Comparison of ENCODE assay signal across 1 cellular context in the genomic region with DNA sequence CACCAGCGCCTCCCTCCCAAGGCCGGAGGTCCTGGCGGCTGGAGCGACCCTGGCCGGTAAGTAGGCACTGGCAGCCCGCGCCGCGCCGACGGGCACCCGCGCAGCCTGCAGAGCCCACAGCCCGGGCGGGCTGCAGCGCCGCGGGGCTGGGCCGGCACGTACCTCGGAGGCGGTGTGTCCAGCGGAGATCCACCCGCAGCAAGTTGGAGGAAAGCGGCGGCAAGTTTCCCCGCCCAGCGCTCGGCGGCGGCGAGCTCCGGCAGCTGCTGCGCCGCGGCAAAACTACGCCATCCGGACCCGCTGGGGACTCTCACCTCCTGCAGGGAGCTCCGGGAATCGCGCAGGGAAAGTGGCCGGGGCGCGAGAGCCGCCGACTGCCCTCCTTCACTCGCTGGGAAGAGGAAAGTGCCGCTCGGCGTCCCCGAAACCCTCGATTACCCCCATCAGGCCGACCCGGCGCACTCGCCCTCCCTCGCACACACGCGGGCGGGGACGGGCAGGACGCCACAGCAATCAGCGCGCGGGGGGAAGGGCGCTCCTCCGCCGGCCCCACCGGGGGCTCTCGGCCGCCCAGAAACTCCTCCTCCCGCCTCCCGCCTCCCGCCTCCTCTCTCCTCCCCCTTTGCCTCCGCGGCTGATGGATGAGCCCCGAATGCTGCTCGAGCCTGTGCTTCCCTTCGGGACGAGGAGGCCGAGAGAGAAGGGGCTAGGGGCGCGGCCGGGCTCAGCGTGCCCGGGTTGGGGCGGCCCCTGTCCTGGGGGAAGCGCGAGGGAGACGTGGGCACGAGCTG.
TF ChIP-seq lines count a peak whose summit lies in the region.

A gene (minus strand): TSS at position 436 of the 791 bp plus-strand sequence. CDS start 24,620 bp downstream, outside the sequence.

TF ChIP-seq in H1, 55 proteins besides CTCF, POLR2A, EP300 and RAD21 (continued from another document):
- 0 out of 4 replicates have a peak, but pooled peaks have one; percentile 9 to 28 for TF ChIP-seq HDAC2 (IDR thresholded peaks at IDR 0.05; ENCODE audit: borderline replicate concordance in 1 of 2, low read depth in 2 of 2, low read length in 2 of 2)
- peak; percentile 61 for TF ChIP-seq ASH2L (IDR thresholded peaks at IDR 0.05; ENCODE audit: low read length)
- TF ChIP-seq NANOG (IDR thresholded peaks at IDR 0.05; ENCODE audit: insufficient read depth, low read depth, low read length, poor library complexity, severe bottlenecking), result no peak
- peak; percentile 0 for TF ChIP-seq EZH2 (IDR thresholded peaks at IDR 0.05; ENCODE audit: low read depth, low read length, severe bottlenecking)
- peak; percentile 41; the same call in 1 of the 2 replicates for TF ChIP-seq TAF1 (IDR thresholded peaks at IDR 0.05; ENCODE audit: low read depth, low read length)
